Comparison of ENCODE assay signal across 19 cellular contexts in the genomic region with DNA sequence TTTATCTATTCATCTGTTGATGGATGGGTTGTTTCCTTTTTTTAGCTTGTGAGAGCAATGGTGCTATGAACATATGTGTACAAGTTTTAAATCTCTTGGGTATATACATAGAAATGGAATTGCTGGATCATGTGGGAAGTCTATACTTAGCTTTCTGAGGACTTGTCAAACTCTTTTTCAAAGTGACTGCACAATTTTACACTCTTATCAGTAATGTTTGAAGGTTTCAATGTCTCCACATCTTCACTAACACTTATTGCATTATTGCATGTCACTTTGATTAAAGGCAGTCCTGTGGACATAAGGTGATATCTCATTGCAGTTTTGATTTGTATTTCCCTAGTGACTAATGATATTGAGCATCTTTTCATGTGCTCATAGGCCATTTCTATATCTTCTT.
A peak's percentile ranks its signal among the peaks of the same experiment; 100 is the strongest.
DNase-seq lines count a peak whose midpoint lies in the region; ATAC-seq and TF ChIP-seq lines count a peak whose summit lies in the region.
"Had no signal": no experiment of that assay in that cellular context is flagged by ENCODE, and none has a peak within 500 bp of the region (broad histone marks: within the 10 kb centered on the region; RNA-seq: fewer than 3 reads in every experiment).

No MANE protein-coding gene starts in this region.

- ATAC-seq in Right ventricle myocardium superior (ENCODE audit: poor library complexity) (peak; percentile 95), heart left ventricle (peak; percentile 92 to 98 (median 96)), GM19023 (IDR thresholded peaks at IDR 0.05; ENCODE audit: unreplicated experiment) (no peak)
- ATAC-seq: A549; CD8-positive, alpha-beta T cell had no signal

- no peak for TF ChIP-seq CTCF in heart left ventricle (IDR thresholded peaks at IDR 0.05)
- no peak for TF ChIP-seq CTCF in left ventricle myocardium inferior (IDR thresholded peaks at IDR 0.05; ENCODE audit: borderline replicate concordance)
- TF ChIP-seq CTCF in neural cell (IDR thresholded peaks at IDR 0.05; ENCODE audit: poor library complexity, severe bottlenecking), result no peak
- TF ChIP-seq CTCF in PC-9 (conservative IDR thresholded peaks at IDR 0.05), result no peak

- H3K27me3 ChIP-seq in heart left ventricle, result no peaks in the 10 kb centered on the region
- H3K27me3 ChIP-seq in left ventricle myocardium inferior (ENCODE audit: low read depth), result no peaks in the 10 kb centered on the region
- no peaks in the 10 kb centered on the region for H3K27me3 ChIP-seq in neural cell (ENCODE audit: insufficient read depth, low read depth, low read length)
- H3K27me3 ChIP-seq in PC-9 (ENCODE audit: insufficient read depth, low read depth), result no peaks in the 10 kb centered on the region

- no TSS peak for BruUV-seq in PC-9 (replicated peaks; lab: Mats Ljungman, UMichigan)

- POLR2A ChIA-PET in PC-9 (lab: Charles Lee; ENCODE audit: unreplicated experiment), result no interaction called here

- H3F3A ChIP-seq in neural cell (ENCODE audit: insufficient read depth, low read length, poor library complexity, severe bottlenecking) (no peaks in the 10 kb centered on the region), PC-9 (ENCODE audit: insufficient read depth, low read depth) (no peaks in the 10 kb centered on the region)

- no peak overlapping the region for H3K4me2 ChIP-seq in neural cell (ENCODE audit: low read length)
- no peak overlapping the region for H3K4me2 ChIP-seq in PC-9
- H3K4me2 ChIP-seq: A549 had no signal

- DNase-seq in Right ventricle myocardium superior (no peak), cardiac septum (ENCODE audit: low spot score) (no peak), heart left ventricle (no peak), left ventricle myocardium inferior (no peak), NCI-H2029 treated with DMSO at 0.1 percent for 48 hours (lab: John Stamatoyannopoulos, UW) (no peak), PC-9 (no peak)
- DNase-seq: 8988T; ACHN; Caco-2; CD4-positive, CD25-positive, alpha-beta regulatory T cell; CD8-positive, alpha-beta T cell; DMS153; DND-41; GOT3 had no signal

- TF ChIP-seq RAD21 in neural cell (conservative IDR thresholded peaks at IDR 0.05), result no peak

- TF ChIP-seq POLR2A in heart left ventricle (IDR thresholded peaks at IDR 0.05), result no peak

- H3K9me3 ChIP-seq in heart left ventricle (peaks cover 0 to 12% (median 0%) of the 10 kb centered on the region in 12 donors), left ventricle myocardium inferior (replicated peaks) (peaks cover 17% of the 10 kb centered on the region), neural cell (ENCODE audit: low read length) (no peaks in the 10 kb centered on the region), PC-9 (ENCODE audit: insufficient read depth, low read depth) (no peaks in the 10 kb centered on the region)
- H3K9me3 ChIP-seq: A549, Caco-2, HAP-1 had no signal

- H3K36me3 ChIP-seq in heart left ventricle (no peaks in the 10 kb centered on the region), left ventricle myocardium inferior (no peaks in the 10 kb centered on the region), neural cell (ENCODE audit: insufficient read depth, low read length) (no peaks in the 10 kb centered on the region), PC-9 (ENCODE audit: low read depth) (no peaks in the 10 kb centered on the region)
- H3K36me3 ChIP-seq: HAP-1 had no signal

- TF ChIP-seq EP300 in neural cell (conservative IDR thresholded peaks at IDR 0.05; ENCODE audit: poor library complexity, severe bottlenecking), result peak; percentile 67

- H4K20me1 ChIP-seq in neural cell (ENCODE audit: insufficient read depth), result no peaks in the 10 kb centered on the region
- no peaks in the 10 kb centered on the region for H4K20me1 ChIP-seq in PC-9 (ENCODE audit: insufficient read depth)

- no peaks in the 10 kb centered on the region for H3K79me2 ChIP-seq in neural cell (replicated peaks; ENCODE audit: insufficient read depth, low read length)
- H3K79me2 ChIP-seq in PC-9 (ENCODE audit: low read depth), result no peaks in the 10 kb centered on the region

- H2AFZ ChIP-seq in neural cell (ENCODE audit: low read depth, low read length), result no peak overlapping the region
- H2AFZ ChIP-seq in PC-9, result no peak overlapping the region

- H3K9me2 ChIP-seq in neural cell (ENCODE audit: insufficient read depth, low read length), result no peaks in the 10 kb centered on the region
- H3K9me2 ChIP-seq in PC-9 (ENCODE audit: insufficient read depth), result no peaks in the 10 kb centered on the region

- H3K4me3 ChIP-seq in heart left ventricle (no peak overlapping the region), left ventricle myocardium inferior (no peak overlapping the region), neural cell (ENCODE audit: low read length) (no peak overlapping the region), PC-9 (no peak overlapping the region)
- H3K4me3 ChIP-seq: A549, HAP-1 had no signal

- H3K27ac ChIP-seq in heart left ventricle (peak overlapping the region in 9 of 12 donors; percentile 37 to 85 (median 64)), left ventricle myocardium inferior (replicated peaks) (peak overlapping the region; percentile 80), neural cell (ENCODE audit: low read length) (peak overlapping the region; percentile 1), PC-9 (no peak overlapping the region)
- H3K27ac ChIP-seq: A549, C4-2B had no signal

- H3K4me1 ChIP-seq in heart left ventricle (peaks cover 0 to 6% (median 0%) of the 10 kb centered on the region in 12 donors), left ventricle myocardium inferior (peaks cover 3% of the 10 kb centered on the region), PC-9 (replicated peaks; ENCODE audit: insufficient read depth) (no peaks in the 10 kb centered on the region)
- H3K4me1 ChIP-seq: A549, Caco-2, HAP-1 had no signal

- intact Hi-C loops in Right ventricle myocardium superior (cut with DNase I), result no loop called here
- intact Hi-C loops in cardiac septum (cut with DNase I), result loop anchor here (5.0 to 10.0 kb wide), 2 partner anchors 76 to 304 kb away; no protein-coding TSS in a partner anchor
- intact Hi-C loops in heart left ventricle (cut with DNase I), result loop anchor here in 2 of 10 donors (1.0 kb wide), 2 partner anchors 30 to 31 kb away; no protein-coding TSS in a partner anchor
- intact Hi-C loops in left ventricle myocardium inferior (cut with micrococcal nuclease), result no loop called here
- intact Hi-C loops in PC-9 (cut with micrococcal nuclease; ENCODE audit: unreplicated experiment), result no loop called here

- CTCF ChIA-PET in PC-9 (lab: Charles Lee), result no interaction called here

- no peak overlapping the region for H3K9ac ChIP-seq in neural cell (ENCODE audit: low read length)

TF ChIP-seq in neural cell, 6 proteins besides CTCF, POLR2A, EP300 and RAD21:
- TF ChIP-seq TAF1 (IDR thresholded peaks at IDR 0.05; ENCODE audit: low read depth) (no peak), EZH2 (IDR thresholded peaks at IDR 0.05; ENCODE audit: borderline replicate concordance, insufficient read depth, low read length, poor library complexity, severe bottlenecking) (no peak), SMC3 (conservative IDR thresholded peaks at IDR 0.05; ENCODE audit: poor library complexity) (no peak), POLR2AphosphoS5 (IDR thresholded peaks at IDR 0.05) (peak; percentile 24)
- TF ChIP-seq, protein P1, sequence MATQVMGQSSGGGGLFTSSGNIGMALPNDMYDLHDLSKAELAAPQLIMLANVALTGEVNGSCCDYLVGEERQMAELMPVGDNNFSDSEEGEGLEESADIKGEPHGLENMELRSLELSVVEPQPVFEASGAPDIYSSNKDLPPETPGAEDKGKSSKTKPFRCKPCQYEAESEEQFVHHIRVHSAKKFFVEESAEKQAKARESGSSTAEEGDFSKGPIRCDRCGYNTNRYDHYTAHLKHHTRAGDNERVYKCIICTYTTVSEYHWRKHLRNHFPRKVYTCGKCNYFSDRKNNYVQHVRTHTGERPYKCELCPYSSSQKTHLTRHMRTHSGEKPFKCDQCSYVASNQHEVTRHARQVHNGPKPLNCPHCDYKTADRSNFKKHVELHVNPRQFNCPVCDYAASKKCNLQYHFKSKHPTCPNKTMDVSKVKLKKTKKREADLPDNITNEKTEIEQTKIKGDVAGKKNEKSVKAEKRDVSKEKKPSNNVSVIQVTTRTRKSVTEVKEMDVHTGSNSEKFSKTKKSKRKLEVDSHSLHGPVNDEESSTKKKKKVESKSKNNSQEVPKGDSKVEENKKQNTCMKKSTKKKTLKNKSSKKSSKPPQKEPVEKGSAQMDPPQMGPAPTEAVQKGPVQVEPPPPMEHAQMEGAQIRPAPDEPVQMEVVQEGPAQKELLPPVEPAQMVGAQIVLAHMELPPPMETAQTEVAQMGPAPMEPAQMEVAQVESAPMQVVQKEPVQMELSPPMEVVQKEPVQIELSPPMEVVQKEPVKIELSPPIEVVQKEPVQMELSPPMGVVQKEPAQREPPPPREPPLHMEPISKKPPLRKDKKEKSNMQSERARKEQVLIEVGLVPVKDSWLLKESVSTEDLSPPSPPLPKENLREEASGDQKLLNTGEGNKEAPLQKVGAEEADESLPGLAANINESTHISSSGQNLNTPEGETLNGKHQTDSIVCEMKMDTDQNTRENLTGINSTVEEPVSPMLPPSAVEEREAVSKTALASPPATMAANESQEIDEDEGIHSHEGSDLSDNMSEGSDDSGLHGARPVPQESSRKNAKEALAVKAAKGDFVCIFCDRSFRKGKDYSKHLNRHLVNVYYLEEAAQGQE (IDR thresholded peaks at IDR 0.05; ENCODE audit: borderline replicate concordance), result no peak
